In the genomic region with DNA sequence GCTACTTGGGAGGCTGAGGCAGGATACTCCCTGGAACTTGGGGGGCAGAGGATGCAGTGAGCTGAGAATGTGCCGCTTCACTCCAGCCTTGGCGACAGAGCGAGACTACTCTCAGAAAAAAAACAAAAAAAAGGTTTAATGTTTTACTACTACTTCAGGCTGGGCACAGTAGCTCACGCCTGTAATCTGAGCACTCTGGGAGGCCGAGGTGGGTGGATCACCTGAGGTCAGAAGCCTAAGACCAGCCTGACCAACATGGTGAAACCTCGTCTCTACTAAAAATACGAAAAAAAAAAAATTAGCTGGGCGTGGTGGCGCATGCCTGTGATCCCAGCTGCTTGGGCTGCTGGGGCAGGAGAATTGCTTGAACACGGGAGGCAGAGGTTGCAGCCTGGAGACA, we compare ENCODE assay signal across 19 cellular contexts.
DNase-seq lines count a peak whose midpoint lies in the region; ATAC-seq and TF ChIP-seq lines count a peak whose summit lies in the region.
"Had no signal": no experiment of that assay in that cellular context is flagged by ENCODE, and none has a peak within 500 bp of the region (broad histone marks: within the 10 kb centered on the region; RNA-seq: fewer than 3 reads in every experiment).

No MANE protein-coding gene starts in this region.

- H3K36me3 Mint-ChIP-seq in T-helper 17 cell (ENCODE audit: low read depth): no peaks in the 10 kb centered on the region
- H3K36me3 Mint-ChIP-seq: CD4-positive, CD25-positive, alpha-beta regulatory T cell; CD8-positive, alpha-beta memory T cell had no signal

- no peaks in the 10 kb centered on the region for H3K9me3 ChIP-seq in T-helper 17 cell (ENCODE audit: control insufficient read depth, low read length, poor library complexity, severe bottlenecking)
- H3K9me3 ChIP-seq: BE2C had no signal

- peaks cover 16% of the 10 kb centered on the region for H3K27me3 Mint-ChIP-seq in T-helper 17 cell

- H3K4me3 Mint-ChIP-seq in T-helper 17 cell: no peak overlapping the region
- H3K4me3 Mint-ChIP-seq: CD4-positive, CD25-positive, alpha-beta regulatory T cell; CD8-positive, alpha-beta memory T cell; HFFc6 had no signal

- ATAC-seq in activated CD4-positive, CD25-positive, alpha-beta regulatory T cell treated with anti-CD3 and anti-CD28 coated beads, Interleukin-2, amount 50 U/mL, for 24 hours: no peak
- ATAC-seq in T-helper 17 cell: no peak
- ATAC-seq in HG03520 (IDR thresholded peaks at IDR 0.05; ENCODE audit: unreplicated experiment): no peak
- ATAC-seq: HCT116 had no signal

- no peak overlapping the region for H3K27ac Mint-ChIP-seq in T-helper 17 cell
- H3K27ac Mint-ChIP-seq: CD4-positive, CD25-positive, alpha-beta regulatory T cell; CD8-positive, alpha-beta memory T cell; HFFc6 had no signal

- DNase-seq in Daoy (ENCODE audit: low read depth): peak; percentile 4
- peak; percentile 20 for DNase-seq in epithelial cell of proximal tubule (ENCODE audit: low read depth)
- peak; percentile 8 for DNase-seq in left kidney (ENCODE audit: low read depth, low spot score)
- DNase-seq in T-helper 17 cell: no peak
- DNase-seq: ACHN; BE2C; C1 segment of cervical spinal cord; CD4-positive, CD25-positive, alpha-beta regulatory T cell; CD8-positive, alpha-beta memory T cell; COR-L47; DMS153; DMS79; GF-D8; GOT3; H7; HFFc6 had no signal

- no peak for TF ChIP-seq CTCF in epithelial cell of proximal tubule (conservative IDR thresholded peaks at IDR 0.05; ENCODE audit: low read depth, low read length)

- no peak overlapping the region for H3K4me3 ChIP-seq in epithelial cell of proximal tubule (ENCODE audit: low read depth, low read length)

- no peaks in the 10 kb centered on the region for H3K4me1 Mint-ChIP-seq in T-helper 17 cell
- H3K4me1 Mint-ChIP-seq: CD4-positive, CD25-positive, alpha-beta regulatory T cell; CD8-positive, alpha-beta memory T cell had no signal

Comparison
In these comparisons a context has a peak if more than half of its experiments do, and no peak if none do; other contexts are left out.
1. DNase-seq: peak in Daoy (single experiment), epithelial cell of proximal tubule (single experiment) and left kidney (single experiment); none in T-helper 17 cell (0 of 3).